ENCODE assay signal across 12 cellular contexts in the genomic region with DNA sequence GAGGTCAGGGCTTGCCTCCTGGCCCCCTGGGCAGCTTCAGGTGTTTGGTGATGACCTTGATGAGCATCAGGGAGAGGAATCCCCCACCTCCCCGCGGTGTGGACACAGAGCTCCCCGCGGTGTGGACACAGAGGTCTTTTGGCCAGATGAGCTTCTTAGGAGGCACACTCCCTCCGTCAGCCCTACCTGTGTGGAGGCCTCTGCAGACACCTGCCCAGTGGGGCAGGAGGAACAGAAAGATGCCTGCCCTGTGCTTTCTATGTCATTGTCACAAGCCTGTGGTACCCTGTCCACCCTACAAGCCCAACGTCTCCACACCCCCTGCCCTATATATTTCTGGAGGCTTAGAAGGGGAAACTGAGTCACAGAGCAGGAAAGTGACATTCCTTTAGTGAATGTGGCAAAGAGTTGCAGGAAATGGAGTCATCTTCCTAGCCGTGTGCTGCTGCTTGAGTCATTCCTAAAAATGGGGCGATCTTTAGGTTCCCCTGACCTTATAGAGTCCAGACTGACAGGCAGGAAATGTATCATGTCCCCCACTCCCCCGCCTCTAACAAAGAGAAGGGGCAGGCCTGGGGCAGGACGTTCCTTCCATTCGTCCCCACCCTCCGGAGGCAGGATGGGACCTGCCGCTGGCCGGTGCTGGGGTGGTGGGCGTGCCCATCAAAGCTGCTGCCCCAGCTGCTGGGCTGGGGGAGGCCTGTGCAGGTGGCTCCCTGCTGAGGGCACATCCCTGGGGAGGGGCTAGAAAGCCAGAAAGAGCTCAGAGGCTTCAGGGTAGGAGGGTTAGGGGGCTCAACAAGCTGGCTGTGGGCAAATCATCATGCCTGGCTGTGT. TPM values are rescaled to one million over a fixed set of nuclear protein-coding genes. Genes with fewer than 3 reads are reported as not detected.
A peak's percentile ranks its signal among the peaks of the same experiment; 100 is the strongest.
DNase-seq lines count a peak whose midpoint lies in the region; ATAC-seq, FAIRE-seq and TF ChIP-seq lines count a peak whose summit lies in the region.
"Had no signal": no experiment of that assay in that cellular context is flagged by ENCODE, and none has a peak within 500 bp of the region (broad histone marks: within the 10 kb centered on the region; RNA-seq: fewer than 3 reads in every experiment).

No MANE protein-coding gene starts in this region.

- H3K27me3 ChIP-seq in CD8-positive, alpha-beta T cell (ENCODE audit: insufficient read depth, low read length) = peaks cover 4% of the 10 kb centered on the region
- no peaks in the 10 kb centered on the region; a peak in 1 of 4 replicates for H3K27me3 ChIP-seq in GM12878 (replicated peaks in 1 of 2; ENCODE audit: control insufficient read depth in 2 of 2, insufficient read depth in 2 of 2, low read length in 1 of 2)
- peaks cover 0 to 7% (median 3%) of the 10 kb centered on the region in 3 donors for H3K27me3 ChIP-seq in sigmoid colon

- DNase-seq in CD8-positive, alpha-beta T cell = no peak
- DNase-seq in GM12878 (ENCODE audit: low read depth, low spot score) (no peak), NCI-H2107 (lab: John Stamatoyannopoulos, UW) (no peak), sigmoid colon (no peak), NCI-H2196 (lab: John Stamatoyannopoulos, UW; ENCODE audit: unreplicated experiment) (no peak)
- DNase-seq: activated effector memory CD4-positive, alpha-beta T cell treated with anti-CD3 and anti-CD28 coated beads, Interleukin-2, amount 50 U/mL, for 16 hours; GDM1; midbrain; NCI-H187 treated with DMSO at 0.1 percent for 48 hours had no signal

- H3K36me3 Mint-ChIP-seq in CD8-positive, alpha-beta T cell = no peaks in the 10 kb centered on the region
- no peaks in the 10 kb centered on the region for H3K36me3 Mint-ChIP-seq in nephron (ENCODE audit: low read depth)

- TF ChIP-seq CTCF in CD8-positive, alpha-beta T cell (IDR thresholded peaks at IDR 0.05) = no peak
- TF ChIP-seq CTCF in HEK293 (tag by site-specific recombination; IDR thresholded peaks at IDR 0.05) (no peak), GM12878 (IDR thresholded peaks at IDR 0.05 in 2 of 3, conservative IDR thresholded peaks at IDR 0.05 in 1 of 3; ENCODE audit: control insufficient read depth in 2 of 3, extremely low read depth in 1 of 3, insufficient read depth in 1 of 3, low read depth in 3 of 3, low read length in 3 of 3) (no peak), nephron (IDR thresholded peaks at IDR 0.05; ENCODE audit: unreplicated experiment in 3 of 3) (no peak), sigmoid colon (IDR thresholded peaks at IDR 0.05) (no peak)

- RAD21 ChIA-PET in GM12878 (lab: Charles Lee; ENCODE audit: unreplicated experiment) = no interaction called here

- SMC1A ChIA-PET in GM12878 (lab: Charles Lee; ENCODE audit: uncharacterized antibody, unreplicated experiment) = no interaction called here

- CTCF ChIA-PET in CD8-positive, alpha-beta T cell (lab: Charles Lee) = interaction anchor here (0.5 to 1.5 kb wide), 2 partner anchors 11 to 1287 kb away, joined by 3 read pairs; no protein-coding TSS in a partner anchor
- CTCF ChIA-PET in HEK293 (lab: Yijun Ruan, JAX) = no interaction called here
- CTCF ChIA-PET in GM12878 (lab: Yijun Ruan, JAX) = no interaction called here

- no peak for FAIRE-seq in GM12878 (lab: Jason Lieb, UNC)

- ATAC-seq in CD8-positive, alpha-beta T cell = no peak
- ATAC-seq in GM12878 (no peak), GM18498 (IDR thresholded peaks at IDR 0.05; ENCODE audit: unreplicated experiment) (no peak)

- no peak overlapping the region for H2AFZ ChIP-seq in GM12878 (ENCODE audit: control insufficient read depth, low read depth, low read length)

- intact Hi-C loops in CD8-positive, alpha-beta T cell (cut with DNase I, micrococcal nuclease) = loop anchor here in 1 of 2 experiments (2.0 kb wide), 1 partner anchor 17 kb away; no protein-coding TSS in a partner anchor
- intact Hi-C loops in GM12878 (cut with micrococcal nuclease; ENCODE audit: unreplicated experiment) (no loop called here), sigmoid colon (cut with DNase I) (loop anchor here (5.0 kb wide), 1 partner anchor 45 kb away; a partner anchor contains a TSS)

- 19% methylated on average over 15 of the region's 15 CpGs for WGBS in GM12878 (ENCODE audit: insufficient coverage, insufficient replicate concordance, low lambda C conversion rate, missing lambda C conversion rate)
- WGBS in sigmoid colon, 2 donors = 14 to 50% methylated on average over 15 of the region's 15 CpGs

- peaks cover 14% of the 10 kb centered on the region for H3K27me3 Mint-ChIP-seq in CD8-positive, alpha-beta T cell (ENCODE audit: low read depth)
- peaks cover 72% of the 10 kb centered on the region for H3K27me3 Mint-ChIP-seq in nephron (ENCODE audit: low read depth)

- POLR2A ChIA-PET in CD8-positive, alpha-beta T cell (lab: Charles Lee) = no interaction called here
- POLR2A ChIA-PET in HEK293 (lab: Yijun Ruan, JAX) (no interaction called here), GM12878 (lab: Charles Lee) (no interaction called here)

- H3K79me2 ChIP-seq in GM12878 (ENCODE audit: control insufficient read depth, insufficient read depth, low read length) = no peaks in the 10 kb centered on the region

- BruUV-seq in GM12878 (replicated peaks; lab: Mats Ljungman, UMichigan) = no TSS peak

- H3K4me2 ChIP-seq in GM12878 (ENCODE audit: control insufficient read depth, insufficient read depth) = peak overlapping the region; percentile 93; the same call in 1 of the 2 replicates

- no peak overlapping the region for H3K9ac ChIP-seq in GM12878 (ENCODE audit: control insufficient read depth, insufficient read depth, low read length)

- no peak for TF ChIP-seq RAD21 in GM12878 (IDR thresholded peaks at IDR 0.05; ENCODE audit: insufficient read depth, low read depth, low read length)

- in situ Hi-C loops in GM12878 (cut with MboI) = no loop called here

- peak overlapping the region; percentile 58 for H3K4me3 Mint-ChIP-seq in CD8-positive, alpha-beta T cell
- peak overlapping the region; percentile 44 to 57 (median 46) for H3K4me3 Mint-ChIP-seq in nephron

- peaks cover 3% of the 10 kb centered on the region; the same call in 1 of the 2 replicates for H4K20me1 ChIP-seq in GM12878 (ENCODE audit: control insufficient read depth, insufficient read depth)

- TF ChIP-seq POLR2A in GM12878 (IDR thresholded peaks at IDR 0.05; ENCODE audit: low read depth, low read length) (no peak), sigmoid colon (IDR thresholded peaks at IDR 0.05) (no peak)

- no peak overlapping the region for H3K27ac ChIP-seq in CD8-positive, alpha-beta T cell (ENCODE audit: low read depth, low read length)
- H3K27ac ChIP-seq in HEK293 (ENCODE audit: extremely low read depth, low read depth, low read length) (no peak overlapping the region), GM12878 (ENCODE audit: control insufficient read depth, insufficient read depth) (no peak overlapping the region), sigmoid colon (no peak overlapping the region)

- H3K9me3 Mint-ChIP-seq in CD8-positive, alpha-beta T cell = no peaks in the 10 kb centered on the region
- H3K9me3 Mint-ChIP-seq in nephron = no peaks in the 10 kb centered on the region

- no peak overlapping the region for H3K27ac Mint-ChIP-seq in CD8-positive, alpha-beta T cell
- no peak overlapping the region for H3K27ac Mint-ChIP-seq in nephron

- no peak for TF ChIP-seq EP300 in GM12878 (IDR thresholded peaks at IDR 0.05; ENCODE audit: borderline replicate concordance in 1 of 2, control insufficient read depth in 1 of 2, low read depth in 2 of 2, low read length in 2 of 2)
- TF ChIP-seq EP300 in sigmoid colon (IDR thresholded peaks at IDR 0.05) = no peak

- H3K9me3 ChIP-seq in CD8-positive, alpha-beta T cell (ENCODE audit: low read length) = no peaks in the 10 kb centered on the region
- H3K9me3 ChIP-seq in HEK293 (ENCODE audit: control insufficient read depth, insufficient read depth, low read depth, low read length) (no peaks in the 10 kb centered on the region), GM12878 (replicated peaks; ENCODE audit: control insufficient read depth, insufficient read depth, low read length) (no peaks in the 10 kb centered on the region), sigmoid colon (no peaks in the 10 kb centered on the region)

- H3K36me3 ChIP-seq in CD8-positive, alpha-beta T cell (ENCODE audit: insufficient read depth, low read length) = no peaks in the 10 kb centered on the region
- no peaks in the 10 kb centered on the region for H3K36me3 ChIP-seq in HEK293 (ENCODE audit: control insufficient read depth in 2 of 2, insufficient read depth in 1 of 2, low read length in 2 of 2)
- no peaks in the 10 kb centered on the region for H3K36me3 ChIP-seq in GM12878 (ENCODE audit: control insufficient read depth in 2 of 2, insufficient read depth in 2 of 2, low read length in 1 of 2)
- no peaks in the 10 kb centered on the region for H3K36me3 ChIP-seq in sigmoid colon

- peaks cover 11% of the 10 kb centered on the region for H3K4me1 Mint-ChIP-seq in CD8-positive, alpha-beta T cell (ENCODE audit: low read depth)
- peaks cover 18% of the 10 kb centered on the region for H3K4me1 Mint-ChIP-seq in nephron

- peaks cover 14% of the 10 kb centered on the region for H3K4me1 ChIP-seq in CD8-positive, alpha-beta T cell (ENCODE audit: insufficient read depth, low read length)
- peaks cover 5% of the 10 kb centered on the region; the same call in 1 of the 2 replicates for H3K4me1 ChIP-seq in HEK293 (ENCODE audit: control insufficient read depth, insufficient read depth, low read length)
- peaks cover 68% of the 10 kb centered on the region for H3K4me1 ChIP-seq in GM12878 (ENCODE audit: control insufficient read depth, insufficient read depth, low read length)
- peaks cover 0 to 35% (median 32%) of the 10 kb centered on the region in 4 donors for H3K4me1 ChIP-seq in sigmoid colon

- no peak overlapping the region for H3K4me3 ChIP-seq in CD8-positive, alpha-beta T cell (ENCODE audit: low read depth, low read length)
- H3K4me3 ChIP-seq in HEK293 (ENCODE audit: low read depth, low read length) = no peak overlapping the region
- H3K4me3 ChIP-seq in GM12878 = no peak overlapping the region
- no peak overlapping the region for H3K4me3 ChIP-seq in sigmoid colon

RNA-seq across cellular contexts. Expression of a gene that starts 1.0 kb away (rescaled TPM):
- 1 to 10 TPM; 2.3 to 3.5 TPM for total RNA-seq in CD8-positive, alpha-beta T cell
- 5.8 and 6.9 TPM in 2 replicates for total RNA-seq in GM12878 (2013; cell fraction: nucleolus; rRNA removed)
- total RNA-seq in GM12878 (2014; rRNA removed) (9.3 and 9.8 TPM in 2 replicates), GM12878 (2014; rRNA removed; fragmentation: Illumina TruSeq; extraction: Trizol) (6.8 and 7.7 TPM in 2 replicates), GM12878 (2021) (12.8 and 13.1 TPM in 2 replicates), sigmoid colon (1 to 10 TPM in 3 of 4 donors, not detected in 1; 1.1 to 8.3 (median 1.4) TPM)
- polyA plus RNA-seq in GM12878 (2011; ENCODE audit: low read depth) = 2.1 TPM
- polyA plus RNA-seq in GM12878 (2011; rRNA removed) (0.17 and 0.23 TPM in 2 replicates), GM12878 (2014; fragmentation: Illumina TruSeq; extraction: Trizol) (1.6 and 5.8 TPM in 2 replicates), GM12878 (2014; fragmentation: Nextera tagmentation; extraction: Ambion mirVana) (1 to 10 TPM in 1 of 2 experiments, under 1 TPM in 1; 0.72 to 2.5 TPM), GM12878 (2014; rRNA removed) (17.5 and 20.1 TPM in 2 replicates), GM12878 (2016; fragmentation: Nextera tagmentation; extraction: Ambion mirVana) (1 to 10 TPM; 5.7 to 7.9 TPM), sigmoid colon (1 to 10 TPM in 2 of 3 donors, under 1 TPM in 1; 0.60 to 8.1 (median 1.4) TPM)
- 0.74 and 0.85 TPM in 2 replicates for polyA plus RNA-seq in GM12878 (2011; cell fraction: cytosol; rRNA removed)
- 0.30 and 0.41 TPM in 2 replicates for polyA plus RNA-seq in GM12878 (2011; cell fraction: nucleus; rRNA removed)
- 5.9 and 8.1 TPM in 2 replicates for polyA plus RNA-seq in GM12878 (2012)
- polyA minus RNA-seq in GM12878 (2011; rRNA and poly(A)+ RNA removed) = not detected in 2 replicates
- not detected in 2 replicates for polyA minus RNA-seq in GM12878 (2011; cell fraction: cytosol; rRNA and poly(A)+ RNA removed)
- not detected in 2 replicates for polyA minus RNA-seq in GM12878 (2011; cell fraction: nucleus; rRNA and poly(A)+ RNA removed)

RNA-seq across cellular contexts. Expression of a gene that starts 47.5 kb away (rescaled TPM):
- total RNA-seq in CD8-positive, alpha-beta T cell = 10 to 100 TPM; 56.0 to 56.2 TPM
- total RNA-seq in GM12878 (2013; cell fraction: nucleolus; rRNA removed) = 32.6 and 34.2 TPM in 2 replicates
- 29.4 and 29.7 TPM in 2 replicates for total RNA-seq in GM12878 (2014; rRNA removed)
- 27.0 and 30.1 TPM in 2 replicates for total RNA-seq in GM12878 (2014; rRNA removed; fragmentation: Illumina TruSeq; extraction: Trizol)
- 34.4 and 40.1 TPM in 2 replicates for total RNA-seq in GM12878 (2021)
- polyA plus RNA-seq in GM12878 (2011; ENCODE audit: low read depth) = 8.0 TPM
- 19.9 and 36.9 TPM in 2 replicates for polyA plus RNA-seq in GM12878 (2011; rRNA removed)
- 33.4 and 45.7 TPM in 2 replicates for polyA plus RNA-seq in GM12878 (2011; cell fraction: cytosol; rRNA removed)
- polyA plus RNA-seq in GM12878 (2011; cell fraction: nucleus; rRNA removed) = 30.6 and 33.4 TPM in 2 replicates
- polyA plus RNA-seq in GM12878 (2012) = 11.6 and 14.6 TPM in 2 replicates
- 14.9 and 17.8 TPM in 2 replicates for polyA plus RNA-seq in GM12878 (2014; fragmentation: Illumina TruSeq; extraction: Trizol)
- 10 to 100 TPM in 1 of 2 experiments, 1 to 10 TPM in 1; 7.8 to 16.5 TPM for polyA plus RNA-seq in GM12878 (2014; fragmentation: Nextera tagmentation; extraction: Ambion mirVana)
- polyA plus RNA-seq in GM12878 (2014; rRNA removed) = 45.2 and 50.9 TPM in 2 replicates
- 10 to 100 TPM; 59.8 to 62.0 TPM for polyA plus RNA-seq in GM12878 (2016; fragmentation: Nextera tagmentation; extraction: Ambion mirVana)
- polyA minus RNA-seq in GM12878 (2011; rRNA and poly(A)+ RNA removed) = 34.0 and 42.8 TPM in 2 replicates
- 17.5 and 20.7 TPM in 2 replicates for polyA minus RNA-seq in GM12878 (2011; cell fraction: cytosol; rRNA and poly(A)+ RNA removed)
- polyA minus RNA-seq in GM12878 (2011; cell fraction: nucleus; rRNA and poly(A)+ RNA removed) = 14.7 and 35.0 TPM in 2 replicates
- total RNA-seq in sigmoid colon = 10 to 100 TPM; 23.2 to 38.8 (median 28.9) TPM
- 10 to 100 TPM; 13.8 to 23.7 (median 16.0) TPM for polyA plus RNA-seq in sigmoid colon

RNA-seq across cellular contexts. Expression of a gene that starts 47.6 kb away (rescaled TPM):
- total RNA-seq in CD8-positive, alpha-beta T cell = 100 to 1,000 TPM; 876 to 878 TPM
- total RNA-seq in GM12878 (2013; cell fraction: nucleolus; rRNA removed) = 57.6 and 65.4 TPM in 2 replicates
- total RNA-seq in GM12878 (2014; rRNA removed) = 606 and 612 TPM in 2 replicates
- total RNA-seq in GM12878 (2014; rRNA removed; fragmentation: Illumina TruSeq; extraction: Trizol) = 473 and 480 TPM in 2 replicates
- 651 and 668 TPM in 2 replicates for total RNA-seq in GM12878 (2021)
- polyA plus RNA-seq in GM12878 (2011; ENCODE audit: low read depth) = 399 TPM
- 723 and 922 TPM in 2 replicates for polyA plus RNA-seq in GM12878 (2011; rRNA removed)
- polyA plus RNA-seq in GM12878 (2011; cell fraction: cytosol; rRNA removed) = 1,082 and 1,324 TPM in 2 replicates
- 520 and 608 TPM in 2 replicates for polyA plus RNA-seq in GM12878 (2011; cell fraction: nucleus; rRNA removed)
- 712 and 748 TPM in 2 replicates for polyA plus RNA-seq in GM12878 (2012)
- polyA plus RNA-seq in GM12878 (2014; fragmentation: Illumina TruSeq; extraction: Trizol) = 616 and 801 TPM in 2 replicates
- 1,000 to 10,000 TPM; 1,747 to 1,889 TPM for polyA plus RNA-seq in GM12878 (2014; fragmentation: Nextera tagmentation; extraction: Ambion mirVana)
- polyA plus RNA-seq in GM12878 (2014; rRNA removed) = 854 and 876 TPM in 2 replicates
- 100 to 1,000 TPM; 889 to 942 TPM for polyA plus RNA-seq in GM12878 (2016; fragmentation: Nextera tagmentation; extraction: Ambion mirVana)
- polyA minus RNA-seq in GM12878 (2011; rRNA and poly(A)+ RNA removed) = 340 and 443 TPM in 2 replicates
- 106 and 140 TPM in 2 replicates for polyA minus RNA-seq in GM12878 (2011; cell fraction: cytosol; rRNA and poly(A)+ RNA removed)
- polyA minus RNA-seq in GM12878 (2011; cell fraction: nucleus; rRNA and poly(A)+ RNA removed) = 58.5 and 67.8 TPM in 2 replicates
- total RNA-seq in sigmoid colon = 100 to 1,000 TPM; 700 to 868 (median 716) TPM
- polyA plus RNA-seq in sigmoid colon = 1,000 to 10,000 TPM; 1,379 to 1,922 (median 1,756) TPM
